Comparison of ENCODE assay signal across 8 cellular contexts in genomic region chr5:55903121-55903701, GRCh38. TPM values are rescaled to one million over a fixed set of nuclear protein-coding genes. Genes with fewer than 3 reads are reported as not detected.
A peak's percentile ranks its signal among the peaks of the same experiment; 100 is the strongest.
DNase-seq lines count a peak whose midpoint lies in the region; ATAC-seq and TF ChIP-seq lines count a peak whose summit lies in the region.

No MANE protein-coding gene starts in this region.

- no peaks in the 10 kb centered on the region for H3K36me3 ChIP-seq in CD4-positive, CD25-positive, alpha-beta regulatory T cell (ENCODE audit: control insufficient read depth, insufficient read depth, low read length)
- H3K36me3 ChIP-seq in lower lobe of right lung (no peaks in the 10 kb centered on the region), gastroesophageal sphincter (no peaks in the 10 kb centered on the region)

- ATAC-seq in CD4-positive, CD25-positive, alpha-beta regulatory T cell (ENCODE audit: low read depth in 2 of 2): peak; percentile 81 to 84
- ATAC-seq in GM21367 (IDR thresholded peaks at IDR 0.05; ENCODE audit: unreplicated experiment) (peak; percentile 77), lower lobe of right lung (peak; percentile 50 to 71), gastroesophageal sphincter (no peak)

- peaks cover 4% of the 10 kb centered on the region for H3K27me3 Mint-ChIP-seq in CD4-positive, CD25-positive, alpha-beta regulatory T cell
- peaks cover 6% of the 10 kb centered on the region for H3K27me3 Mint-ChIP-seq in IgD-negative memory B cell

- no peaks in the 10 kb centered on the region for H3K36me3 Mint-ChIP-seq in CD4-positive, CD25-positive, alpha-beta regulatory T cell
- H3K36me3 Mint-ChIP-seq in IgD-negative memory B cell: peaks cover 3% of the 10 kb centered on the region

- H3K9me3 Mint-ChIP-seq in CD4-positive, CD25-positive, alpha-beta regulatory T cell: no peaks in the 10 kb centered on the region
- peaks cover 0 to 2% (median 0%) of the 10 kb centered on the region in 3 donors for H3K9me3 Mint-ChIP-seq in IgD-negative memory B cell

- TF ChIP-seq POLR2A in gastroesophageal sphincter (IDR thresholded peaks at IDR 0.05): no peak

- 54 to 100% methylated on average over 3 to 10 of the region's 19 CpGs for WGBS in gastroesophageal sphincter (ENCODE audit: low coverage in 1 of 2), 2 donors

- peaks cover 0 to 17% (median 6%) of the 10 kb centered on the region in 4 donors for H3K4me1 Mint-ChIP-seq in CD4-positive, CD25-positive, alpha-beta regulatory T cell
- H3K4me1 Mint-ChIP-seq in IgD-negative memory B cell: peaks cover 4 to 15% (median 14%) of the 10 kb centered on the region in 3 donors

- TF ChIP-seq CTCF in lower lobe of right lung (IDR thresholded peaks at IDR 0.05) (no peak), gastroesophageal sphincter (IDR thresholded peaks at IDR 0.05) (no peak)

- H3K4me3 ChIP-seq in CD4-positive, CD25-positive, alpha-beta regulatory T cell (ENCODE audit: low read depth, low read length): peak overlapping the region; percentile 43
- no peak overlapping the region for H3K4me3 ChIP-seq in lower lobe of right lung
- no peak overlapping the region for H3K4me3 ChIP-seq in gastroesophageal sphincter

- H3K4me3 Mint-ChIP-seq in CD4-positive, CD25-positive, alpha-beta regulatory T cell: peak overlapping the region in 2 of 4 donors; percentile 26 to 31
- H3K4me3 Mint-ChIP-seq in IgD-negative memory B cell: peak overlapping the region in 3 of 4 donors; percentile 41 to 80 (median 79)

- H3K27ac ChIP-seq in CD4-positive, CD25-positive, alpha-beta regulatory T cell (ENCODE audit: insufficient read depth, low read length, poor library complexity, severe bottlenecking): no peak overlapping the region
- no peak overlapping the region for H3K27ac ChIP-seq in lower lobe of right lung
- H3K27ac ChIP-seq in gastroesophageal sphincter: no peak overlapping the region

- intact Hi-C loops in lower lobe of right lung (cut with DNase I): no loop called here

- peak overlapping the region; percentile 8 to 52 (median 42) for H3K27ac Mint-ChIP-seq in CD4-positive, CD25-positive, alpha-beta regulatory T cell
- peak overlapping the region in 1 of 3 donors; percentile 63 for H3K27ac Mint-ChIP-seq in IgD-negative memory B cell

- peaks cover 12% of the 10 kb centered on the region for H3K4me1 ChIP-seq in CD4-positive, CD25-positive, alpha-beta regulatory T cell (ENCODE audit: control insufficient read depth, insufficient read depth, low read length, poor library complexity, severe bottlenecking)
- H3K4me1 ChIP-seq in lower lobe of right lung: peaks cover 10% of the 10 kb centered on the region
- H3K4me1 ChIP-seq in gastroesophageal sphincter: no peaks in the 10 kb centered on the region

- H3K27me3 ChIP-seq in CD4-positive, CD25-positive, alpha-beta regulatory T cell (ENCODE audit: control insufficient read depth, insufficient read depth, low read length): peaks cover 2% of the 10 kb centered on the region
- H3K27me3 ChIP-seq in lower lobe of right lung (ENCODE audit: low read depth) (no peaks in the 10 kb centered on the region), gastroesophageal sphincter (no peaks in the 10 kb centered on the region)

- peak; percentile 14 to 72 (median 29) for DNase-seq in CD4-positive, CD25-positive, alpha-beta regulatory T cell
- peak; percentile 54 for DNase-seq in activated CD8-positive, alpha-beta memory T cell treated with anti-CD3 and anti-CD28 coated beads, Interleukin-2, amount 50 U/mL, for 24 hours (ENCODE audit: extremely low read depth)
- DNase-seq in lower lobe of right lung: no peak
- no peak for DNase-seq in islet precursor cell
- no peak for DNase-seq in NCI-H1417 treated with DMSO at 0.1 percent for 48 hours (lab: John Stamatoyannopoulos, UW)

- no peak for TF ChIP-seq EP300 in gastroesophageal sphincter (IDR thresholded peaks at IDR 0.05)

- no peaks in the 10 kb centered on the region for H3K9me3 ChIP-seq in CD4-positive, CD25-positive, alpha-beta regulatory T cell (ENCODE audit: control insufficient read depth in 2 of 2, low read length in 2 of 2)
- H3K9me3 ChIP-seq in lower lobe of right lung: no peaks in the 10 kb centered on the region
- H3K9me3 ChIP-seq in gastroesophageal sphincter: no peaks in the 10 kb centered on the region

RNA-seq across cellular contexts. Expression of gene IL31RA, which starts 52.1 kb away (rescaled TPM):
- not detected for total RNA-seq in CD4-positive, CD25-positive, alpha-beta regulatory T cell
- polyA plus RNA-seq in CD4-positive, CD25-positive, alpha-beta regulatory T cell: not detected
- not detected for polyA plus RNA-seq in IgD-negative memory B cell
- total RNA-seq in lower lobe of right lung (not detected), gastroesophageal sphincter (under 1 TPM in 2 of 4 donors, not detected in 2; 0.13 to 0.57 TPM)

Comparison
In these comparisons a context has a peak if more than half of its experiments do, and no peak if none do; other contexts are left out.
1. DNase-seq: peak in CD4-positive, CD25-positive, alpha-beta regulatory T cell (3 of 3) and activated CD8-positive, alpha-beta memory T cell treated with anti-CD3 and anti-CD28 coated beads, Interleukin-2, amount 50 U/mL, for 24 hours (single experiment); none in lower lobe of right lung (single experiment), islet precursor cell (single experiment) and NCI-H1417 treated with DMSO at 0.1 percent for 48 hours (single experiment).